8 cellular contexts compared by ENCODE assay signal in genomic region chr21:29298348-29299045, GRCh38. TPM values are rescaled to one million over a fixed set of nuclear protein-coding genes. Genes with fewer than 3 reads are reported as not detected.
DNase-seq lines count a peak whose midpoint lies in the region; ATAC-seq and TF ChIP-seq lines count a peak whose summit lies in the region.

Gene BACH1, plus strand, starts transcription at chr21:29298922. Its CDS starts 22,359 bp downstream, at chr21:29321281.

- H3K27ac ChIP-seq in fibroblast of lung (ENCODE audit: insufficient read depth, low read length) = peak within 1 kb of the TSS; percentile 97

- DNase-seq in DMS53 treated with DMSO at 0.1 percent for 48 hours (lab: John Stamatoyannopoulos, UW; ENCODE audit: unreplicated experiment) (peak; percentile 62), LNCaP clone FGC (ENCODE audit: low read depth) (peak; percentile 58), RPMI8226 (peak; percentile 95), fibroblast of lung (ENCODE audit: low read depth in 2 of 2) (peak; percentile 91), natural killer cell (peak; percentile 86)
- DNase-seq in activated T-helper 1 cell treated with anti-CD3 and anti-CD28 coated beads, Interleukin-2, amount 50 U/mL, for 16 hours (ENCODE audit: low read depth in 1 of 2, low spot score in 1 of 2) = peak; percentile 79
- peak; percentile 86 for DNase-seq in stimulated activated naive CD4-positive, alpha-beta T cell treated with Interleukin-2 at 50 U/mL for 16 hours (lab: John Stamatoyannopoulos, UW)

- peak within 1 kb of the TSS; percentile 84 to 95 for H3K27ac Mint-ChIP-seq in natural killer cell

- peaks cover 43% of the 10 kb centered on the region for H3K79me2 ChIP-seq in fibroblast of lung (ENCODE audit: control insufficient read depth, insufficient read depth, low read length)

- no peaks in the 10 kb centered on the region for H3K27me3 Mint-ChIP-seq in natural killer cell (ENCODE audit: low read depth in 2 of 2)

- peak within 1 kb of the TSS; percentile 96 for H3K9ac ChIP-seq in fibroblast of lung (ENCODE audit: insufficient read depth, low read length)

- intact Hi-C loops in natural killer cell (cut with micrococcal nuclease) = loop anchor here (10.0 kb wide), 1 partner anchor 104 kb away; no protein-coding TSS in a partner anchor

- TF ChIP-seq CTCF in LNCaP clone FGC (IDR thresholded peaks at IDR 0.05; ENCODE audit: control insufficient read depth, extremely low read depth, insufficient read depth) (peak; percentile 41; the same call in 1 of the 2 replicates), fibroblast of lung (conservative IDR thresholded peaks at IDR 0.05 in 1 of 2, IDR thresholded peaks at IDR 0.05 in 1 of 2; ENCODE audit: low read depth in 1 of 2, low read length in 2 of 2) (peak in 1 of 2 donors; percentile 7), natural killer cell (IDR thresholded peaks at IDR 0.05) (no peak)

- H3K36me3 Mint-ChIP-seq in natural killer cell = no peaks in the 10 kb centered on the region

- no peaks in the 10 kb centered on the region for H3K9me3 Mint-ChIP-seq in natural killer cell

- H3K4me3 Mint-ChIP-seq in natural killer cell = peak within 1 kb of the TSS; percentile 94

- peaks cover 35 to 51% of the 10 kb centered on the region in 2 donors for H3K4me1 Mint-ChIP-seq in natural killer cell

- peak within 1 kb of the TSS; percentile 80 for H3K4me3 ChIP-seq in LNCaP clone FGC (ENCODE audit: low read depth, low read length)
- peak within 1 kb of the TSS; percentile 82 to 100 (median 90) for H3K4me3 ChIP-seq in fibroblast of lung (replicated peaks in 1 of 4; ENCODE audit: control extremely low read depth in 1 of 4, insufficient read depth in 1 of 4, low read depth in 3 of 4, low read length in 4 of 4)

- H2AFZ ChIP-seq in fibroblast of lung (ENCODE audit: low read length) = peak within 1 kb of the TSS; percentile 46

- H3K27me3 ChIP-seq in fibroblast of lung (ENCODE audit: control insufficient read depth, insufficient read depth, low read length) = no peaks in the 10 kb centered on the region

- no peaks in the 10 kb centered on the region for H4K20me1 ChIP-seq in fibroblast of lung (ENCODE audit: control insufficient read depth, extremely low read depth, insufficient read depth, low read length)

- no peaks in the 10 kb centered on the region for H3K36me3 ChIP-seq in fibroblast of lung (ENCODE audit: control insufficient read depth, insufficient read depth, low read length)

- H3K4me2 ChIP-seq in fibroblast of lung (ENCODE audit: extremely low read depth, insufficient read depth, low read length) = peak within 1 kb of the TSS; percentile 69

- no peaks in the 10 kb centered on the region for H3K9me3 ChIP-seq in fibroblast of lung (ENCODE audit: control insufficient read depth, insufficient read depth, low read depth, low read length)

- ATAC-seq in GM21825 (IDR thresholded peaks at IDR 0.05; ENCODE audit: unreplicated experiment) (peak; percentile 57), natural killer cell (peak; percentile 69 to 91 (median 84))

- peaks cover 2% of the 10 kb centered on the region for H3K4me1 ChIP-seq in fibroblast of lung (ENCODE audit: control insufficient read depth, extremely low read depth, insufficient read depth, low read length)

RNA-seq across cellular contexts. Expression of gene BACH1, which starts in this region (rescaled TPM):
- total RNA-seq in fibroblast of lung (127 and 138 TPM in 2 replicates), natural killer cell (100 to 1,000 TPM in 1 of 3 donors, 10 to 100 TPM in 2; 74.2 to 111 (median 86.3) TPM)
- polyA plus RNA-seq in fibroblast of lung = 36.4 and 38.2 TPM in 2 replicates
- polyA plus RNA-seq in fibroblast of lung (2012) = 16.9 and 22.6 TPM in 2 replicates
- polyA minus RNA-seq in fibroblast of lung (ENCODE audit: low replicate concordance) = 58.0 and 88.5 TPM in 2 replicates

Comparison
In these comparisons a context has a peak if more than half of its experiments do, and no peak if none do; other contexts are left out.
1. Peak in every context shown above with its lines: DNase-seq, ATAC-seq, H3K4me3 ChIP-seq and H3K27ac ChIP-seq.